In genomic region chr12:93818488-93819047, GRCh38 we compare ENCODE assay signal across 13 cellular contexts.
DNase-seq lines count a peak whose midpoint lies in the region; ATAC-seq and TF ChIP-seq lines count a peak whose summit lies in the region.
"Had no signal": no experiment of that assay in that cellular context is flagged by ENCODE, and none has a peak within 500 bp of the region (broad histone marks: within the 10 kb centered on the region; RNA-seq: fewer than 3 reads in every experiment).

No MANE protein-coding gene starts in this region.

- POLR2A ChIA-PET in MCF 10A (lab: Yijun Ruan, JAX), result interaction anchor here (1.1 to 1.4 kb wide), 4 partner anchors 8 to 44 kb away, joined by 3 to 11 read pairs (median 6); no protein-coding TSS in a partner anchor

- peak overlapping the region; percentile 75 for H3K27ac Mint-ChIP-seq in MCF 10A (ENCODE audit: low read depth, unreplicated experiment)
- H3K27ac Mint-ChIP-seq: activated naive CD8-positive, alpha-beta T cell treated with anti-CD3 and anti-CD28 coated beads, Interleukin-2, amount 10 ng/mL, durations not matched to agents 7 days and 5 days had no signal

- DNase-seq in COLO829 (ENCODE audit: low spot score), result peak; percentile 80
- DNase-seq in MCF 10A (ENCODE audit: unreplicated experiment), result no peak
- DNase-seq in left lung, result no peak
- DNase-seq in NOMO-1 (lab: John Stamatoyannopoulos, UW; ENCODE audit: unreplicated experiment in 2 of 2), result no peak
- DNase-seq in HPDE6-E6E7 (ENCODE audit: extremely low spot score), result no peak
- DNase-seq: activated naive CD8-positive, alpha-beta T cell treated with anti-CD3 and anti-CD28 coated beads, Interleukin-2, amount 10 ng/mL, durations not matched to agents 7 days and 5 days; dermis blood vessel endothelial cell; NCI-H1048; NCI-H510A had no signal

- no peak overlapping the region for H3K4me3 ChIP-seq in left lung
- H3K4me3 ChIP-seq in skeletal muscle satellite cell (ENCODE audit: low read length), result no peak overlapping the region
- H3K4me3 ChIP-seq: GM12878 had no signal

- H3K4me3 Mint-ChIP-seq in MCF 10A (ENCODE audit: unreplicated experiment), result no peak overlapping the region
- H3K4me3 Mint-ChIP-seq: activated naive CD8-positive, alpha-beta T cell treated with anti-CD3 and anti-CD28 coated beads, Interleukin-2, amount 10 ng/mL, durations not matched to agents 7 days and 5 days had no signal

- no peak for ATAC-seq in left lung
- ATAC-seq in GM19035 (IDR thresholded peaks at IDR 0.05; ENCODE audit: unreplicated experiment), result no peak
- no peak for ATAC-seq in GM21723 (IDR thresholded peaks at IDR 0.05; ENCODE audit: unreplicated experiment)
- ATAC-seq: GM12878 had no signal

- H3K27me3 Mint-ChIP-seq in MCF 10A (ENCODE audit: insufficient read depth, unreplicated experiment), result no peaks in the 10 kb centered on the region
- H3K27me3 Mint-ChIP-seq: activated naive CD8-positive, alpha-beta T cell treated with anti-CD3 and anti-CD28 coated beads, Interleukin-2, amount 10 ng/mL, durations not matched to agents 7 days and 5 days had no signal

- TF ChIP-seq CTCF in MCF 10A (IDR thresholded peaks at IDR 0.05; ENCODE audit: unreplicated experiment) (no peak), left lung (IDR thresholded peaks at IDR 0.05) (no peak)

- peak overlapping the region; percentile 65 to 68 for H3K27ac ChIP-seq in left lung

- H3K27me3 ChIP-seq in left lung, result no peaks in the 10 kb centered on the region
- H3K27me3 ChIP-seq in skeletal muscle satellite cell (ENCODE audit: control insufficient read depth, insufficient read depth, low read length), result no peaks in the 10 kb centered on the region

- no peak overlapping the region for H3K4me2 ChIP-seq in skeletal muscle satellite cell (ENCODE audit: low read length)

- no peaks in the 10 kb centered on the region for H3K9me3 Mint-ChIP-seq in MCF 10A (ENCODE audit: unreplicated experiment)

- H3K9me3 ChIP-seq in left lung, result no peaks in the 10 kb centered on the region
- no peaks in the 10 kb centered on the region for H3K9me3 ChIP-seq in skeletal muscle satellite cell (replicated peaks; ENCODE audit: low read length)

- H3K4me1 Mint-ChIP-seq in MCF 10A (ENCODE audit: insufficient read depth, unreplicated experiment), result peaks cover 30% of the 10 kb centered on the region

- no TSS peak for BruUV-seq in MCF 10A (replicated peaks; lab: Mats Ljungman, UMichigan)

- no peaks in the 10 kb centered on the region for H3K36me3 ChIP-seq in left lung
- H3K36me3 ChIP-seq in skeletal muscle satellite cell (ENCODE audit: insufficient read depth, low read length), result no peaks in the 10 kb centered on the region

- no peaks in the 10 kb centered on the region for H3K36me3 Mint-ChIP-seq in MCF 10A (ENCODE audit: insufficient read depth, unreplicated experiment)

- peak overlapping the region; percentile 48 for H3K9ac ChIP-seq in skeletal muscle satellite cell (ENCODE audit: low read depth, low read length)

- H3K4me1 ChIP-seq in left lung (peaks cover 14 to 44% of the 10 kb centered on the region in 2 donors), skeletal muscle satellite cell (ENCODE audit: control insufficient read depth, insufficient read depth, low read length) (peaks cover 42% of the 10 kb centered on the region)

- CTCF ChIA-PET in MCF 10A (lab: Yijun Ruan, JAX), result interaction anchor here (0.6 to 1.5 kb wide), 4 partner anchors 15 to 315 kb away, joined by 3 read pairs; no protein-coding TSS in a partner anchor

- intact Hi-C loops in MCF 10A (cut with micrococcal nuclease), result loop anchor here (10.0 kb wide), 1 partner anchor 1596 kb away; no protein-coding TSS in a partner anchor
- intact Hi-C loops in left lung (cut with DNase I), result no loop called here
